Comparison of ENCODE assay signal across 20 cellular contexts in genomic region chr15:99279290-99279689, GRCh38. TPM values are rescaled to one million over a fixed set of nuclear protein-coding genes. Genes with fewer than 3 reads are reported as not detected.
DNase-seq lines count a peak whose midpoint lies in the region; ATAC-seq and TF ChIP-seq lines count a peak whose summit lies in the region.
"Had no signal": no experiment of that assay in that cellular context is flagged by ENCODE, and none has a peak within 500 bp of the region (broad histone marks: within the 10 kb centered on the region; RNA-seq: fewer than 3 reads in every experiment).

No MANE protein-coding gene starts in this region.

- TF ChIP-seq CTCF in PC-3 (conservative IDR thresholded peaks at IDR 0.05; ENCODE audit: low read depth, low read length), result no peak

- peak overlapping the region; percentile 75 for H3K27ac Mint-ChIP-seq in activated naive CD8-positive, alpha-beta T cell treated with anti-CD3 and anti-CD28 coated beads for 36 hours
- H3K27ac Mint-ChIP-seq: dendritic cell treated with granulocyte-macrophage colony-stimulating factor and Interleukin-4, amounts not matched to agents 40 ng/mL and 50 ng/mL, for 4 days; memory B cell had no signal

- peaks cover 5% of the 10 kb centered on the region for H3K9me3 Mint-ChIP-seq in activated naive CD8-positive, alpha-beta T cell treated with anti-CD3 and anti-CD28 coated beads for 36 hours
- H3K9me3 Mint-ChIP-seq: CD8-positive, alpha-beta memory T cell; dendritic cell treated with granulocyte-macrophage colony-stimulating factor and Interleukin-4, amounts not matched to agents 40 ng/mL and 50 ng/mL, for 4 days; memory B cell had no signal

- H3K36me3 ChIP-seq in BLaER1 treated with 17β-estradiol and CSF1 and Interleukin-3, amounts not matched to agents 10 nM and 100 nM, result peaks cover 0 to 4% (median 0%) of the 10 kb centered on the region in 11 experiments; a peak in 1 of 22 replicates
- no peaks in the 10 kb centered on the region for H3K36me3 ChIP-seq in PC-3 (ENCODE audit: low read depth, low read length)

- ATAC-seq in PC-3 (no peak), HG03457 (IDR thresholded peaks at IDR 0.05; ENCODE audit: unreplicated experiment) (no peak)

- CTCF ChIA-PET in PC-3 (lab: Charles Lee), result interaction anchor here (1.0 kb wide), 1 partner anchor 425 kb away, joined by 3 read pairs; no protein-coding TSS in a partner anchor

- intact Hi-C loops in PC-3 (cut with micrococcal nuclease), result no loop called here

- H3K4me3 ChIP-seq in BLaER1 treated with 17β-estradiol and CSF1 and Interleukin-3, amounts not matched to agents 10 nM and 100 nM, result peak overlapping the region in 3 of 10 experiments; percentile 14 to 31 (median 22); a peak in 4 of 20 replicates
- no peak overlapping the region for H3K4me3 ChIP-seq in PC-3 (ENCODE audit: low read length)
- H3K4me3 ChIP-seq: smooth muscle cell, tibial nerve had no signal

- no peak overlapping the region for H2AFZ ChIP-seq in PC-3 (ENCODE audit: low read length)

- H3K4me3 Mint-ChIP-seq in activated naive CD8-positive, alpha-beta T cell treated with anti-CD3 and anti-CD28 coated beads for 36 hours, result no peak overlapping the region
- H3K4me3 Mint-ChIP-seq: dendritic cell treated with granulocyte-macrophage colony-stimulating factor and Interleukin-4, amounts not matched to agents 40 ng/mL and 50 ng/mL, for 4 days; memory B cell had no signal

- H3K4me1 ChIP-seq in BLaER1 treated with 17β-estradiol and CSF1 and Interleukin-3, amounts not matched to agents 10 nM and 100 nM, result peaks cover 22 to 78% (median 47%) of the 10 kb centered on the region in 10 experiments
- no peaks in the 10 kb centered on the region for H3K4me1 ChIP-seq in PC-3 (ENCODE audit: insufficient read depth, low read length)

- no TSS peak for BruUV-seq in PC-3 (replicated peaks; lab: Mats Ljungman, UMichigan)

- H3K4me2 ChIP-seq in BLaER1 treated with 17β-estradiol and CSF1 and Interleukin-3, amounts not matched to agents 10 nM and 100 nM, result peak overlapping the region in 8 of 11 experiments; percentile 2 to 57 (median 36); a peak in 16 of 22 replicates
- H3K4me2 ChIP-seq in PC-3 (ENCODE audit: low read length), result no peak overlapping the region
- H3K4me2 ChIP-seq: smooth muscle cell had no signal

- no peaks in the 10 kb centered on the region for H3K27me3 ChIP-seq in BLaER1 treated with 17β-estradiol and CSF1 and Interleukin-3, amounts not matched to agents 10 nM and 100 nM
- H3K27me3 ChIP-seq in PC-3 (ENCODE audit: low read length), result no peaks in the 10 kb centered on the region
- H3K27me3 ChIP-seq: tibial nerve had no signal

- H3K9me2 ChIP-seq in PC-3 (replicated peaks; ENCODE audit: low read length), result no peaks in the 10 kb centered on the region

- H3F3A ChIP-seq in PC-3 (ENCODE audit: low read length, unreplicated experiment), result no peaks in the 10 kb centered on the region

- H3K4me1 Mint-ChIP-seq in activated naive CD8-positive, alpha-beta T cell treated with anti-CD3 and anti-CD28 coated beads for 36 hours, result peaks cover 29% of the 10 kb centered on the region

- peaks cover 2% of the 10 kb centered on the region for H3K27me3 Mint-ChIP-seq in activated naive CD8-positive, alpha-beta T cell treated with anti-CD3 and anti-CD28 coated beads for 36 hours
- H3K27me3 Mint-ChIP-seq: CD8-positive, alpha-beta memory T cell; dendritic cell treated with granulocyte-macrophage colony-stimulating factor and Interleukin-4, amounts not matched to agents 40 ng/mL and 50 ng/mL, for 4 days; memory B cell had no signal

- peak; percentile 30 for DNase-seq in ELF-1 (ENCODE audit: low read depth, low spot score)
- peak; percentile 1 for DNase-seq in NCI-H460 (ENCODE audit: extremely low read depth, low read depth)
- no peak for DNase-seq in activated naive CD8-positive, alpha-beta T cell treated with anti-CD3 and anti-CD28 coated beads for 36 hours
- DNase-seq in PC-3, result no peak
- no peak for DNase-seq in NCI-H2107 (lab: John Stamatoyannopoulos, UW)
- DNase-seq: activated gamma-delta T cell; aorta; CD8-positive, alpha-beta memory T cell; KG1; NCI-H1105; NCI-H2081; occipital lobe; OCI-M1; stimulated activated naive CD4-positive, alpha-beta T cell had no signal

- no peaks in the 10 kb centered on the region for H4K20me1 ChIP-seq in BLaER1 treated with 17β-estradiol and CSF1 and Interleukin-3, amounts not matched to agents 10 nM and 100 nM
- H4K20me1 ChIP-seq in PC-3 (ENCODE audit: low read length), result no peaks in the 10 kb centered on the region

- POLR2A ChIA-PET in PC-3 (lab: Charles Lee; ENCODE audit: unreplicated experiment), result no interaction called here

- no peaks in the 10 kb centered on the region for H3K79me2 ChIP-seq in PC-3 (ENCODE audit: low read length)

- H3K9me3 ChIP-seq in BLaER1 treated with 17β-estradiol and CSF1 and Interleukin-3, amounts not matched to agents 10 nM and 100 nM (replicated peaks in 1 of 11), result peaks cover 0 to 18% (median 13%) of the 10 kb centered on the region in 11 experiments; a peak in 14 of 22 replicates
- no peaks in the 10 kb centered on the region for H3K9me3 ChIP-seq in PC-3 (ENCODE audit: low read length)
- H3K9me3 ChIP-seq: tibial nerve had no signal

- peak overlapping the region in 8 of 11 experiments; percentile 21 to 78 (median 65); a peak in 16 of 22 replicates for H3K27ac ChIP-seq in BLaER1 treated with 17β-estradiol and CSF1 and Interleukin-3, amounts not matched to agents 10 nM and 100 nM
- no peak overlapping the region for H3K27ac ChIP-seq in PC-3 (ENCODE audit: low read length)
- H3K27ac ChIP-seq: tibial nerve had no signal

- H3K9ac ChIP-seq in BLaER1 treated with 17β-estradiol and CSF1 and Interleukin-3, amounts not matched to agents 10 nM and 100 nM, result peak overlapping the region in 7 of 11 experiments; percentile 0 to 67 (median 48); a peak in 10 of 22 replicates
- no peak overlapping the region for H3K9ac ChIP-seq in PC-3 (ENCODE audit: low read length)

- peaks cover 24% of the 10 kb centered on the region for H3K36me3 Mint-ChIP-seq in activated naive CD8-positive, alpha-beta T cell treated with anti-CD3 and anti-CD28 coated beads for 36 hours

RNA-seq across cellular contexts. Expression of gene LRRC28, which starts 28.0 kb away (rescaled TPM):
- total RNA-seq in NCI-H460 (2014; rRNA removed; shearing (Covaris generic)), result 21.6 and 24.4 TPM in 2 replicates
- 24.5 and 26.4 TPM in 2 replicates for polyA plus RNA-seq in NCI-H460 (2014; cell fraction: nucleus; rRNA removed)
- 10 to 100 TPM in 1 of 2 experiments, 1 to 10 TPM in 1; 9.9 to 12.4 TPM for total RNA-seq in activated naive CD8-positive, alpha-beta T cell treated with anti-CD3 and anti-CD28 coated beads for 36 hours
- total RNA-seq in PC-3 (2014; rRNA removed), result 10.6 and 14.9 TPM in 2 replicates

RNA-seq across cellular contexts. Expression of gene TTC23, which starts 29.9 kb away (rescaled TPM):
- total RNA-seq in NCI-H460 (2014; rRNA removed; shearing (Covaris generic)), result 14.5 and 15.3 TPM in 2 replicates
- polyA plus RNA-seq in NCI-H460 (2014; cell fraction: nucleus; rRNA removed), result 11.9 and 19.5 TPM in 2 replicates
- total RNA-seq in activated naive CD8-positive, alpha-beta T cell treated with anti-CD3 and anti-CD28 coated beads for 36 hours, result 1 to 10 TPM; 3.7 to 4.2 TPM
- total RNA-seq in PC-3 (2014; rRNA removed), result 8.2 and 10.4 TPM in 2 replicates

Comparison
In these comparisons a context has a peak if more than half of its experiments do, and no peak if none do; other contexts are left out.
1. DNase-seq: peak in ELF-1 (single experiment) and NCI-H460 (single experiment); none in activated naive CD8-positive, alpha-beta T cell treated with anti-CD3 and anti-CD28 coated beads for 36 hours (single experiment), PC-3 (single experiment) and NCI-H2107 (single experiment).